Comparison of ENCODE assay signal across 1 cellular context in the genomic region with DNA sequence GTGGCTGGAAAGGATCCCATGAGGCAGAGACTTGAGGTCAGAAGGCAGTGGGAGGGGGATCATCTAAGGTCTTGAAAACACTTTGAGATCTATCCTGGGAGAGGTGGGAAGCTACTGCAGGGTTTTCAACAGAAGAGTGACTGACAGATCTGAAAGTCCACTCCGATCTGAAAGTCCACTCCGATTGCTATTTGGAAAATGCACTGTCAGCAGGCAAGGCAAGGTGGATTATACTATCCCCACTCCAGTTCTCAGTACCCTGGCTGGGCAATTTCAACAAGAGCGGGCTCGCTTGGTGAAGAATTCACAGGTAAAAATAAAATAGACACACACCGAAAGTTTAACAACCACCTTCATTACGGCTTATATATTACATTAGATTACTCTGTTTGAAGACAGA.
TF ChIP-seq lines count a peak whose summit lies in the region.

No MANE protein-coding gene starts in this region.

TF ChIP-seq in K562, 482 proteins besides CTCF, POLR2A, EP300 and RAD21 (continued from another document):
- TF ChIP-seq PCBP2 (IDR thresholded peaks at IDR 0.05; ENCODE audit: low read depth, low read length, poor library complexity, severe bottlenecking) (no peak), CLOCK (CRISPR knock-in tag; IDR thresholded peaks at IDR 0.05; ENCODE audit: borderline replicate concordance) (no peak), SMAD1 (IDR thresholded peaks at IDR 0.05; ENCODE audit: low read depth, low read length, partially characterized antibody) (no peak), SMARCC2 (IDR thresholded peaks at IDR 0.05; ENCODE audit: low read depth) (no peak), ZSCAN29 (IDR thresholded peaks at IDR 0.05) (no peak), ZZZ3 (IDR thresholded peaks at IDR 0.05) (no peak), ZNF165 (CRISPR knock-in tag; IDR thresholded peaks at IDR 0.05; ENCODE audit: borderline replicate concordance) (no peak)
